ENCODE assay signal across 12 cellular contexts in the genomic region with DNA sequence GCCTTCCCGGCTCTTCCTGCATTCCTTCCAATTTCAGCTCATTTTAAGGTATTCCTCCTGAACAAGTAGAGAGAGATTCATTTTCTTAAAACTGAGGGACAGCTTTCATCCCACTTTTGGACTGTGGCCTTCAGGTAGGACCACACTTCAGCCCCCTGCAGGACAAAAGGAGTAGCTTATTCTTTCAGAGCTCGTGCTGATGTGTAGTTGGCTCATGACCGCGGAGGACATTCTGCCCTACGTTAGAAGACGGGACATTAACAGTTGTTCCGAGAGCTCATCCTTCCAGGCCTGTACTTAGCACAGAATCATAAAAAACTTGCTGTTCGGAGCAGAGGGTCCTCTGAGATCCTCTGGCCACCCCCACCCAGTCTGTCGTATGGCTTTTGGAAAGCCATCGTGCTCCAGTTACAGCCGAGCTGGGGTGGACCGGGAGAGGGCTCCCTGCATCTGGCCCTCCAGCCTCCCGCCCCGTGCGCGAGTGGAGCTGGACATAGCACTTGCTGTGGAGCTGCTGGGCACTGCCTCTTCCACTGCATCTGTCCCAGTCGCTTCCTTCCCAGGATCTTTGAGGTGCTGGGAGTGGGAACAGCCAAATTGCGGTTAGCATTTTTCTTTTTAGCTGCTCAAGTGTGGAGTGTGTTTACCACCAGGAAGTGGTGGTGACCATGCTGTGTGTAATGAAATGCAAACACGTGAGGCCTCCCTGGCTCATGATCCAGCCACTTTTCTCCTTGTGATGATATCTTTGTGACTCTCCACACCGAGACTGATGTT.
DNase-seq lines count a peak whose midpoint lies in the region; ATAC-seq, FAIRE-seq and TF ChIP-seq lines count a peak whose summit lies in the region.
"Had no signal": no experiment of that assay in that cellular context is flagged by ENCODE, and none has a peak within 500 bp of the region (broad histone marks: within the 10 kb centered on the region; RNA-seq: fewer than 3 reads in every experiment).

No MANE protein-coding gene starts in this region.

- H3K27me3 ChIP-seq in HepG2 (ENCODE audit: control insufficient read depth in 1 of 2, insufficient read depth in 2 of 2, low read length in 2 of 2) (no peaks in the 10 kb centered on the region), right lobe of liver (no peaks in the 10 kb centered on the region), upper lobe of right lung (no peaks in the 10 kb centered on the region)
- H3K27me3 ChIP-seq: upper lobe of left lung had no signal

- H3K9me3 ChIP-seq in HepG2 (ENCODE audit: low read length) = no peaks in the 10 kb centered on the region
- no peaks in the 10 kb centered on the region for H3K9me3 ChIP-seq in right lobe of liver
- no peaks in the 10 kb centered on the region for H3K9me3 ChIP-seq in upper lobe of right lung
- H3K9me3 ChIP-seq: upper lobe of left lung had no signal

- no peak overlapping the region for H3K9ac ChIP-seq in HepG2 (ENCODE audit: insufficient read depth, low read depth, low read length)

- POLR2A ChIA-PET in HepG2 (lab: Yijun Ruan, JAX) = no interaction called here
- POLR2A ChIA-PET in activated CD4-positive, alpha-beta memory T cell treated with anti-CD3 and anti-CD28 coated beads for 36 hours (lab: Charles Lee) = no interaction called here

- peaks cover under 1% of the 10 kb centered on the region for H3K36me3 Mint-ChIP-seq in activated CD4-positive, alpha-beta memory T cell treated with anti-CD3 and anti-CD28 coated beads for 36 hours

- H3K9me3 Mint-ChIP-seq in activated CD4-positive, alpha-beta memory T cell treated with anti-CD3 and anti-CD28 coated beads for 36 hours = no peaks in the 10 kb centered on the region
- H3K9me3 Mint-ChIP-seq: T-cell had no signal

- H3K4me3 Mint-ChIP-seq in activated CD4-positive, alpha-beta memory T cell treated with anti-CD3 and anti-CD28 coated beads for 36 hours = no peak overlapping the region
- H3K4me3 Mint-ChIP-seq: T-cell had no signal

- no peak for TF ChIP-seq RAD21 in HepG2 (CRISPR knock-in tag; IDR thresholded peaks at IDR 0.05)

- WGBS in HepG2 (ENCODE audit: low lambda C conversion rate) = over 99% methylated on average over 15 of the region's 20 CpGs
- WGBS in right lobe of liver (ENCODE audit: insufficient coverage, low coverage, low lambda C conversion rate, missing lambda C conversion rate) = 92% methylated on average over 12 of the region's 20 CpGs

- TF ChIP-seq CTCF in HepG2 (CRISPR knock-in tag; IDR thresholded peaks at IDR 0.05) (peak; percentile 39), right lobe of liver (IDR thresholded peaks at IDR 0.05) (peak in 1 of 4 donors; percentile 7), upper lobe of right lung (IDR thresholded peaks at IDR 0.05) (no peak)

- no peaks in the 10 kb centered on the region for H3K4me1 Mint-ChIP-seq in activated CD4-positive, alpha-beta memory T cell treated with anti-CD3 and anti-CD28 coated beads for 36 hours (ENCODE audit: low read depth)

- no peak for TF ChIP-seq POLR2A in HepG2 (IDR thresholded peaks at IDR 0.05; ENCODE audit: insufficient read depth in 1 of 2, low read depth in 2 of 2, low read length in 2 of 2)
- no peak for TF ChIP-seq POLR2A in right lobe of liver (IDR thresholded peaks at IDR 0.05)

- H3K4me1 ChIP-seq in HepG2 (ENCODE audit: insufficient read depth, low read length) (no peaks in the 10 kb centered on the region), right lobe of liver (no peaks in the 10 kb centered on the region), upper lobe of right lung (peaks cover 8% of the 10 kb centered on the region)

- TF ChIP-seq EP300 in HepG2 (IDR thresholded peaks at IDR 0.05; ENCODE audit: low read depth in 2 of 2, low read length in 2 of 2) (no peak), HepG2 (CRISPR knock-in tag; IDR thresholded peaks at IDR 0.05; ENCODE audit: borderline replicate concordance) (no peak)

- FAIRE-seq in HepG2 (lab: Jason Lieb, UNC) (no peak), urothelium cell line (lab: Jason Lieb, UNC) (no peak)
- FAIRE-seq: keratinocyte had no signal

- intact Hi-C loops in HepG2 (cut with micrococcal nuclease; ENCODE audit: unreplicated experiment) = no loop called here
- intact Hi-C loops in right lobe of liver (cut with DNase I) = no loop called here
- intact Hi-C loops in upper lobe of right lung (cut with DNase I) = no loop called here
- intact Hi-C loops in activated CD4-positive, alpha-beta memory T cell treated with anti-CD3 and anti-CD28 coated beads for 36 hours (cut with micrococcal nuclease) = no loop called here

- no TSS peak for BruUV-seq in HepG2 (replicated peaks; lab: Mats Ljungman, UMichigan)

- H3K27ac ChIP-seq in HepG2 (ENCODE audit: extremely low read length, insufficient read depth, low read length) (no peak overlapping the region), right lobe of liver (no peak overlapping the region), upper lobe of right lung (no peak overlapping the region)

- DNase-seq in HepG2 (ENCODE audit: low spot score) = peak; percentile 15
- no peak for DNase-seq in right lobe of liver
- peak; percentile 77 for DNase-seq in RPMI7951 (ENCODE audit: low read depth)
- peak; percentile 53 for DNase-seq in foreskin melanocyte
- DNase-seq in upper lobe of right lung = peak; percentile 66
- DNase-seq in T-helper 2 cell = no peak
- no peak for DNase-seq in urothelium cell line (ENCODE audit: low spot score)
- no peak for DNase-seq in activated CD4-positive, alpha-beta memory T cell treated with anti-CD3 and anti-CD28 coated beads for 36 hours
- DNase-seq: NCI-H69, T-cell had no signal

- no peak overlapping the region for H3K4me2 ChIP-seq in HepG2 (ENCODE audit: low read depth, low read length)

- in situ Hi-C loops in HepG2 (cut with HindIII; ENCODE audit: extremely low pct_ligation_motif_present, low pct_unique_long_range_greater_than_20kb) = no loop called here

- H2AFZ ChIP-seq in HepG2 (ENCODE audit: low read length) = no peak overlapping the region

- no peaks in the 10 kb centered on the region for H4K20me1 ChIP-seq in HepG2 (ENCODE audit: insufficient read depth, low read length)

- H3K27ac Mint-ChIP-seq in activated CD4-positive, alpha-beta memory T cell treated with anti-CD3 and anti-CD28 coated beads for 36 hours = no peak overlapping the region

- peaks cover 6 to 14% of the 10 kb centered on the region in 2 experiments; a peak in 4 of 5 replicates for H3K36me3 ChIP-seq in HepG2 (replicated peaks in 1 of 2; ENCODE audit: control insufficient read depth in 1 of 2, insufficient read depth in 2 of 2, low read length in 2 of 2)
- peaks cover 0 to 4% (median 0%) of the 10 kb centered on the region in 4 donors for H3K36me3 ChIP-seq in right lobe of liver
- H3K36me3 ChIP-seq in upper lobe of right lung = no peaks in the 10 kb centered on the region

- H3K27me3 Mint-ChIP-seq in activated CD4-positive, alpha-beta memory T cell treated with anti-CD3 and anti-CD28 coated beads for 36 hours = no peaks in the 10 kb centered on the region
- H3K27me3 Mint-ChIP-seq: T-cell had no signal

- ATAC-seq in HepG2 = peak; percentile 50; the same call in 2 of the 3 replicates
- ATAC-seq in right lobe of liver = no peak
- peak; percentile 59 for ATAC-seq in upper lobe of right lung

- H3K79me2 ChIP-seq in HepG2 (ENCODE audit: insufficient read depth, low read length) = no peaks in the 10 kb centered on the region

- H3K4me3 ChIP-seq in HepG2 (replicated peaks in 1 of 3; ENCODE audit: insufficient read depth in 1 of 3, low read depth in 2 of 3, low read length in 3 of 3) (no peak overlapping the region), right lobe of liver (no peak overlapping the region), upper lobe of right lung (no peak overlapping the region)
- H3K4me3 ChIP-seq: upper lobe of left lung had no signal

- CTCF ChIA-PET in HepG2 (lab: Yijun Ruan, JAX; ENCODE audit: low intra/inter-chr PET ratio, low total read pairs) = no interaction called here
- CTCF ChIA-PET in activated CD4-positive, alpha-beta memory T cell treated with anti-CD3 and anti-CD28 coated beads for 36 hours (lab: Charles Lee) = no interaction called here

TF ChIP-seq in HepG2, 621 proteins besides CTCF, POLR2A, EP300 and RAD21:
- no peak for TF ChIP-seq ZNF33A (CRISPR knock-in tag; IDR thresholded peaks at IDR 0.05; ENCODE audit: borderline replicate concordance)
- TF ChIP-seq STAG1 (CRISPR knock-in tag; IDR thresholded peaks at IDR 0.05) = peak; percentile 32; the same call in 1 of the 2 replicates

Comparison
In these comparisons a context has a peak if more than half of its experiments do, and no peak if none do; other contexts are left out.
1. ATAC-seq: peak in HepG2 (single experiment) and upper lobe of right lung (single experiment); none in right lobe of liver (0 of 4).
2. DNase-seq: peak in HepG2 (single experiment), RPMI7951 (single experiment), foreskin melanocyte (single experiment) and upper lobe of right lung (single experiment); none in right lobe of liver (0 of 3), T-helper 2 cell (0 of 5), urothelium cell line (single experiment) and activated CD4-positive, alpha-beta memory T cell treated with anti-CD3 and anti-CD28 coated beads for 36 hours (single experiment).